1 cellular context compared by ENCODE assay signal in genomic region chr20:46586724-46587123, GRCh38.
TF ChIP-seq lines count a peak whose summit lies in the region.

No MANE protein-coding gene starts in this region.

TF ChIP-seq in HepG2, 621 proteins besides CTCF, POLR2A, EP300 and RAD21 (continued from another document):
- TF ChIP-seq ZBTB40 (IDR thresholded peaks at IDR 0.05): peak; percentile 42; the same call in 1 of the 2 replicates
- TF ChIP-seq ZBTB40 (CRISPR knock-in tag; IDR thresholded peaks at IDR 0.05): peak; percentile 94
TF ChIP-seq in HepG2: peak in this region for 1.
